Comparison of ENCODE assay signal across 16 cellular contexts in genomic region chr1:223492044-223492443, GRCh38.
"Had no signal": no experiment of that assay in that cellular context is flagged by ENCODE, and none has a peak within 500 bp of the region (broad histone marks: within the 10 kb centered on the region; RNA-seq: fewer than 3 reads in every experiment).

No MANE protein-coding gene starts in this region.

- H3K4me1 ChIP-seq: sigmoid colon, spleen, suprapubic skin had no signal

- H3K9me3 Mint-ChIP-seq: activated CD4-positive, alpha-beta memory T cell treated with anti-CD3 and anti-CD28 coated beads for 36 hours; activated T-helper 2 cell treated with anti-CD3 and anti-CD28 coated beads, Interferon-gamma antibody, Interleukin-2, Interleukin-4, amounts not matched to agents 10 μg/mL and 5 μg/mL and 100 μg/mL, durations not matched to agents 14 hours and 24 hours and 36 hours; stimulated activated naive CD8-positive, alpha-beta T cell treated with anti-CD3 and anti-CD28 coated beads, Interleukin-15, Interleukin-2, amounts not matched to agents 100 ng/mL and 50 ng/mL, for 24 hours; type B pancreatic cell had no signal

- H3K36me3 ChIP-seq: sigmoid colon, spleen, suprapubic skin had no signal

- FAIRE-seq: astrocyte, colon had no signal

- H3K27me3 ChIP-seq: sigmoid colon, suprapubic skin had no signal

- H3K4me3 ChIP-seq: sigmoid colon, spleen, suprapubic skin had no signal

- H3K27ac ChIP-seq: sigmoid colon, spleen, suprapubic skin had no signal

- H3K27me3 Mint-ChIP-seq: activated CD4-positive, alpha-beta memory T cell treated with anti-CD3 and anti-CD28 coated beads for 36 hours; stimulated activated naive CD8-positive, alpha-beta T cell treated with anti-CD3 and anti-CD28 coated beads, Interleukin-15, Interleukin-2, amounts not matched to agents 100 ng/mL and 50 ng/mL, for 24 hours had no signal

- H3K27ac Mint-ChIP-seq: activated CD4-positive, alpha-beta memory T cell treated with anti-CD3 and anti-CD28 coated beads for 36 hours; activated CD8-positive, alpha-beta memory T cell treated with anti-CD3 and anti-CD28 coated beads, Interleukin-2, amount 10 ng/mL, durations not matched to agents 7 days and 5 days; activated T-helper 2 cell treated with anti-CD3 and anti-CD28 coated beads, Interferon-gamma antibody, Interleukin-2, Interleukin-4, amounts not matched to agents 10 μg/mL and 5 μg/mL and 100 μg/mL, durations not matched to agents 14 hours and 24 hours and 36 hours; stimulated activated naive CD8-positive, alpha-beta T cell treated with anti-CD3 and anti-CD28 coated beads, Interleukin-15, Interleukin-2, amounts not matched to agents 100 ng/mL and 50 ng/mL, for 24 hours; type B pancreatic cell had no signal

- H3K4me3 Mint-ChIP-seq: activated CD4-positive, alpha-beta memory T cell treated with anti-CD3 and anti-CD28 coated beads for 36 hours; activated CD8-positive, alpha-beta memory T cell treated with anti-CD3 and anti-CD28 coated beads, Interleukin-2, amount 10 ng/mL, durations not matched to agents 7 days and 5 days; stimulated activated naive CD8-positive, alpha-beta T cell treated with anti-CD3 and anti-CD28 coated beads, Interleukin-15, Interleukin-2, amounts not matched to agents 100 ng/mL and 50 ng/mL, for 24 hours; type B pancreatic cell had no signal

- H3K36me3 Mint-ChIP-seq: activated CD4-positive, alpha-beta memory T cell treated with anti-CD3 and anti-CD28 coated beads for 36 hours; activated CD8-positive, alpha-beta memory T cell treated with anti-CD3 and anti-CD28 coated beads, Interleukin-2, amount 10 ng/mL, durations not matched to agents 7 days and 5 days; type B pancreatic cell had no signal

- H3K9me3 ChIP-seq: sigmoid colon, spleen, suprapubic skin had no signal

- H3K4me1 Mint-ChIP-seq: activated CD8-positive, alpha-beta memory T cell treated with anti-CD3 and anti-CD28 coated beads, Interleukin-2, amount 10 ng/mL, durations not matched to agents 7 days and 5 days had no signal

- ATAC-seq: activated CD8-positive, alpha-beta memory T cell treated with anti-CD3 and anti-CD28 coated beads, Interleukin-2, amount 10 ng/mL, durations not matched to agents 7 days and 5 days had no signal

- DNase-seq: activated CD4-positive, alpha-beta memory T cell treated with anti-CD3 and anti-CD28 coated beads for 36 hours; activated CD4-positive, CD25-positive, alpha-beta regulatory T cell treated with anti-CD3 and anti-CD28 coated beads, Interleukin-2, amount 50 U/mL, for 72 hours; activated CD8-positive, alpha-beta memory T cell treated with anti-CD3 and anti-CD28 coated beads, Interleukin-2, amount 10 ng/mL, durations not matched to agents 7 days and 5 days; activated naive CD4-positive, alpha-beta T cell treated with anti-CD3 and anti-CD28 coated beads, Interleukin-2, amount 50 U/mL, for 16 hours; activated T-cell treated with anti-CD3 and anti-CD28 coated beads, Interleukin-2, amount 50 U/mL, for 1 hour; islet precursor cell; sigmoid colon; spleen; T-helper 1 cell; T1000 had no signal
